In genomic region chr11:67585911-67586310, GRCh38 we compare ENCODE assay signal across 13 cellular contexts. TPM values are rescaled to one million over a fixed set of nuclear protein-coding genes. Genes with fewer than 3 reads are reported as not detected.
A peak's percentile ranks its signal among the peaks of the same experiment; 100 is the strongest.
DNase-seq lines count a peak whose midpoint lies in the region; ATAC-seq and TF ChIP-seq lines count a peak whose summit lies in the region.
"Had no signal": no experiment of that assay in that cellular context is flagged by ENCODE, and none has a peak within 500 bp of the region (broad histone marks: within the 10 kb centered on the region; RNA-seq: fewer than 3 reads in every experiment).

No MANE protein-coding gene starts in this region.

- no peak for DNase-seq in CD8-positive, alpha-beta memory T cell
- DNase-seq in MM.1S: no peak
- DNase-seq in central memory CD8-positive, alpha-beta T cell (ENCODE audit: low spot score in 2 of 2): no peak
- DNase-seq in neural progenitor cell (ENCODE audit: low spot score): no peak
- no peak for DNase-seq in cardiac septum (ENCODE audit: low spot score)
- DNase-seq in right cardiac atrium: no peak
- DNase-seq in germinal center (ENCODE audit: low spot score): no peak
- no peak for DNase-seq in activated T-cell treated with anti-CD3 and anti-CD28 coated beads, Interleukin-2, amount 50 U/mL, for 48 hours
- DNase-seq: DMS53; foreskin melanocyte; NCI-H1694; NK-92 treated with Interleukin-12 subunit alpha and Interleukin-12 subunit beta, amount 100 ng/mL, for 24 hours had no signal

- H4K20me1 ChIP-seq in MM.1S (ENCODE audit: insufficient read depth, low read length) (peaks cover 3% of the 10 kb centered on the region; the same call in 1 of the 2 replicates), neural progenitor cell (ENCODE audit: low read depth) (peaks cover 28% of the 10 kb centered on the region)

- H3K27me3 Mint-ChIP-seq in CD8-positive, alpha-beta memory T cell: peaks cover 0 to 4% of the 10 kb centered on the region in 2 donors
- H3K27me3 Mint-ChIP-seq in central memory CD8-positive, alpha-beta T cell: no peaks in the 10 kb centered on the region
- H3K27me3 Mint-ChIP-seq in neural progenitor cell (ENCODE audit: insufficient read depth, low read depth): peaks cover 6% of the 10 kb centered on the region

- no peaks in the 10 kb centered on the region for H3K9me2 ChIP-seq in MM.1S (replicated peaks; ENCODE audit: insufficient read depth, low read length)

- peak overlapping the region; percentile 6 to 92 (median 80) for H3K27ac Mint-ChIP-seq in CD8-positive, alpha-beta memory T cell
- H3K27ac Mint-ChIP-seq in central memory CD8-positive, alpha-beta T cell (ENCODE audit: low read depth): peak overlapping the region; percentile 47
- peak overlapping the region; percentile 77 for H3K27ac Mint-ChIP-seq in neural progenitor cell

- H3K9ac ChIP-seq in MM.1S (ENCODE audit: low read length): no peak overlapping the region
- no peak overlapping the region for H3K9ac ChIP-seq in neural progenitor cell

- H3K27me3 ChIP-seq in CD8-positive, alpha-beta memory T cell (ENCODE audit: insufficient read depth, low read length, poor library complexity, severe bottlenecking): no peaks in the 10 kb centered on the region
- no peaks in the 10 kb centered on the region for H3K27me3 ChIP-seq in MM.1S (replicated peaks; ENCODE audit: insufficient read depth, low read length)
- peaks cover 22% of the 10 kb centered on the region for H3K27me3 ChIP-seq in neural progenitor cell
- no peaks in the 10 kb centered on the region for H3K27me3 ChIP-seq in right cardiac atrium (ENCODE audit: control insufficient read depth, insufficient read depth)

- POLR2A ChIA-PET in CD8-positive, alpha-beta memory T cell (lab: Charles Lee): no interaction called here

- ATAC-seq in central memory CD8-positive, alpha-beta T cell (replicated peaks; ENCODE audit: extremely low read depth, poor library complexity, severe bottlenecking): no peak
- no peak for ATAC-seq in right cardiac atrium

- H3K79me2 ChIP-seq in MM.1S (ENCODE audit: low read length) (peaks cover 24% of the 10 kb centered on the region), neural progenitor cell (ENCODE audit: low read depth) (peaks cover 28% of the 10 kb centered on the region)

- H2AFZ ChIP-seq in MM.1S (ENCODE audit: low read length): no peak overlapping the region
- H2AFZ ChIP-seq in neural progenitor cell (replicated peaks): no peak overlapping the region

- H3K9me3 ChIP-seq in CD8-positive, alpha-beta memory T cell (ENCODE audit: low read length): no peaks in the 10 kb centered on the region
- H3K9me3 ChIP-seq in MM.1S (replicated peaks; ENCODE audit: insufficient read depth, low read length): no peaks in the 10 kb centered on the region
- H3K9me3 ChIP-seq in neural progenitor cell (ENCODE audit: low read depth): no peaks in the 10 kb centered on the region
- no peaks in the 10 kb centered on the region for H3K9me3 ChIP-seq in right cardiac atrium (ENCODE audit: control insufficient read depth, low read length)

- H3K27ac ChIP-seq in CD8-positive, alpha-beta memory T cell (ENCODE audit: low read depth, low read length): no peak overlapping the region
- H3K27ac ChIP-seq in MM.1S (ENCODE audit: low read length) (peak overlapping the region; percentile 68; the same call in 1 of the 2 replicates), neural progenitor cell (no peak overlapping the region), right cardiac atrium (ENCODE audit: low read length) (no peak overlapping the region)

- H3K4me1 ChIP-seq in CD8-positive, alpha-beta memory T cell (ENCODE audit: insufficient read depth, low read length): peaks cover 20% of the 10 kb centered on the region
- H3K4me1 ChIP-seq in MM.1S (ENCODE audit: low read length): peaks cover 43% of the 10 kb centered on the region
- peaks cover 11% of the 10 kb centered on the region for H3K4me1 ChIP-seq in neural progenitor cell
- no peaks in the 10 kb centered on the region for H3K4me1 ChIP-seq in right cardiac atrium (ENCODE audit: control insufficient read depth, insufficient read depth, low read length)

- no peaks in the 10 kb centered on the region for H3K36me3 ChIP-seq in CD8-positive, alpha-beta memory T cell (ENCODE audit: insufficient read depth, low read length)
- peaks cover 8% of the 10 kb centered on the region; the same call in 1 of the 2 replicates for H3K36me3 ChIP-seq in MM.1S (replicated peaks; ENCODE audit: insufficient read depth, low read length)
- no peaks in the 10 kb centered on the region for H3K36me3 ChIP-seq in neural progenitor cell

- intact Hi-C loops in cardiac septum (cut with DNase I) (no loop called here), right cardiac atrium (cut with DNase I) (no loop called here)

- H3K4me3 ChIP-seq in CD8-positive, alpha-beta memory T cell (ENCODE audit: low read length): no peak overlapping the region
- H3K4me3 ChIP-seq in MM.1S (ENCODE audit: low read length) (no peak overlapping the region), neural progenitor cell (no peak overlapping the region), right cardiac atrium (ENCODE audit: low read length) (no peak overlapping the region)

- H3K9me3 Mint-ChIP-seq in CD8-positive, alpha-beta memory T cell: no peaks in the 10 kb centered on the region
- no peaks in the 10 kb centered on the region for H3K9me3 Mint-ChIP-seq in central memory CD8-positive, alpha-beta T cell
- peaks cover 2% of the 10 kb centered on the region for H3K9me3 Mint-ChIP-seq in neural progenitor cell

- H3K4me1 Mint-ChIP-seq in CD8-positive, alpha-beta memory T cell: peaks cover 23 to 35% (median 30%) of the 10 kb centered on the region in 3 donors
- H3K4me1 Mint-ChIP-seq in central memory CD8-positive, alpha-beta T cell: peaks cover 36% of the 10 kb centered on the region
- peaks cover 43% of the 10 kb centered on the region for H3K4me1 Mint-ChIP-seq in neural progenitor cell

- CTCF ChIA-PET in CD8-positive, alpha-beta memory T cell (lab: Charles Lee): interaction anchor here (1.4 kb wide), 1 partner anchor 28 kb away, joined by 4 read pairs; no protein-coding TSS in a partner anchor

- no peak for TF ChIP-seq CTCF in MM.1S (IDR thresholded peaks at IDR 0.05; ENCODE audit: low read length)
- no peak for TF ChIP-seq CTCF in neural progenitor cell (IDR thresholded peaks at IDR 0.05)

- H3K4me2 ChIP-seq in MM.1S (ENCODE audit: low read depth, low read length) (0 out of 2 replicates have a peak overlapping the region, but pooled peaks have one; percentile 95), neural progenitor cell (no peak overlapping the region)

- 89% methylated on average over 4 of the region's 4 CpGs for WGBS in right cardiac atrium

- H3K36me3 Mint-ChIP-seq in CD8-positive, alpha-beta memory T cell: peaks cover 0 to 11% (median 3%) of the 10 kb centered on the region in 3 donors
- peaks cover 13% of the 10 kb centered on the region for H3K36me3 Mint-ChIP-seq in central memory CD8-positive, alpha-beta T cell (ENCODE audit: insufficient read depth)
- H3K36me3 Mint-ChIP-seq in neural progenitor cell: peaks cover 35% of the 10 kb centered on the region

- peak overlapping the region in 5 of 7 donors; percentile 14 to 68 (median 42) for H3K4me3 Mint-ChIP-seq in CD8-positive, alpha-beta memory T cell
- H3K4me3 Mint-ChIP-seq in central memory CD8-positive, alpha-beta T cell: no peak overlapping the region
- peak overlapping the region; percentile 87 for H3K4me3 Mint-ChIP-seq in neural progenitor cell

- H3F3A ChIP-seq in MM.1S (ENCODE audit: insufficient read depth, low read length) (peaks cover 44% of the 10 kb centered on the region), neural progenitor cell (ENCODE audit: low read depth) (peaks cover 33% of the 10 kb centered on the region)

RNA-seq across cellular contexts. Expression of gene GSTP1, which starts 2.3 kb away (rescaled TPM):
- 100 to 1,000 TPM; 462 to 474 TPM for total RNA-seq in CD8-positive, alpha-beta memory T cell
- 333 TPM for polyA plus RNA-seq in CD8-positive, alpha-beta memory T cell
- total RNA-seq in neural progenitor cell (ENCODE audit: low replicate concordance) (436 and 1,035 TPM in 2 replicates), cardiac septum (272 TPM), right cardiac atrium (100 to 1,000 TPM; 323 to 411 (median 377) TPM)
- 501 TPM for polyA plus RNA-seq in right cardiac atrium

RNA-seq across cellular contexts. Expression of gene NDUFV1, which starts 20.8 kb away (rescaled TPM):
- total RNA-seq in CD8-positive, alpha-beta memory T cell: 100 to 1,000 TPM; 321 to 326 TPM
- polyA plus RNA-seq in CD8-positive, alpha-beta memory T cell: 140 TPM
- total RNA-seq in neural progenitor cell (ENCODE audit: low replicate concordance) (71.0 and 137 TPM in 2 replicates), cardiac septum (486 TPM), right cardiac atrium (100 to 1,000 TPM; 375 to 462 (median 435) TPM)
- polyA plus RNA-seq in right cardiac atrium: 380 TPM

RNA-seq across cellular contexts. Expression of gene NUDT8, which starts 43.8 kb away (rescaled TPM):
- total RNA-seq in CD8-positive, alpha-beta memory T cell: 10 to 100 TPM; 26.2 to 27.9 TPM
- polyA plus RNA-seq in CD8-positive, alpha-beta memory T cell: 3.5 TPM
- total RNA-seq in neural progenitor cell (ENCODE audit: low replicate concordance): 1.6 and 4.1 TPM in 2 replicates
- 31.4 TPM for total RNA-seq in cardiac septum
- 100 to 1,000 TPM in 1 of 4 donors, 10 to 100 TPM in 3; 45.6 to 105 (median 79.6) TPM for total RNA-seq in right cardiac atrium
- 121 TPM for polyA plus RNA-seq in right cardiac atrium

RNA-seq across cellular contexts. Expression of gene TBX10, which starts 53.7 kb away (rescaled TPM):
- not detected for total RNA-seq in CD8-positive, alpha-beta memory T cell
- not detected for polyA plus RNA-seq in CD8-positive, alpha-beta memory T cell
- not detected in 2 replicates for total RNA-seq in neural progenitor cell (ENCODE audit: low replicate concordance)
- not detected for total RNA-seq in cardiac septum
- not detected for total RNA-seq in right cardiac atrium
- polyA plus RNA-seq in right cardiac atrium: not detected
- total RNA-seq: liver had no signal
